18 cellular contexts compared by ENCODE assay signal in the genomic region with DNA sequence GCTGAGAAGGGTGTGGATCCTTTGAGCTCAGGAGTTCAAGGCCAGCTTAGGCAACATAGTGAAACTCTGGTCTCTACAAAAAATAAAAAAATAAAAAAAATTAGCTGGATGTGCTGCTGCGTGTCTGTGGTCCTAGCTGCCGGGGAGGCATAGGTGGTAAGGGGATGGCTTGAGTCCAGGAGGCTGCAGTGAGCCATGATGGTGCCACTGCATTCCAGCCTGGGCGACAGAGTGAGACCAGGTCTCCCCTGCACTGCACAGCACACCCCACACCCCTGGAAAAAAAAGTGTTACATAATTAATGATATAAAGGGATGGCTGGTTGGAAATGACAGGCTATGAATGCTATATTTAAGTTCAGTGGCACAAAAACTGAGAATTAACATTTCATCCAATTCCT. TPM values are rescaled to one million over a fixed set of nuclear protein-coding genes. Genes with fewer than 3 reads are reported as not detected.
DNase-seq lines count a peak whose midpoint lies in the region; ATAC-seq, FAIRE-seq and TF ChIP-seq lines count a peak whose summit lies in the region.
"Had no signal": no experiment of that assay in that cellular context is flagged by ENCODE, and none has a peak within 500 bp of the region (broad histone marks: within the 10 kb centered on the region; RNA-seq: fewer than 3 reads in every experiment).

No MANE protein-coding gene starts in this region.

- ATAC-seq in CD8-positive, alpha-beta T cell: no peak
- ATAC-seq: body of pancreas, Panc1 had no signal

- intact Hi-C loops in CD8-positive, alpha-beta T cell (cut with DNase I, micrococcal nuclease): loop anchor here in 1 of 2 experiments (10.0 kb wide), 1 partner anchor 161 kb away; no protein-coding TSS in a partner anchor
- intact Hi-C loops in adrenal gland (cut with DNase I): loop anchor here (10.0 kb wide), 2 partner anchors 51 to 71 kb away; partner anchors contain the start of gene EDEM1 (in 1 of the 2)

- 47 to 62% (median 57%) methylated on average over 3 of the region's 3 CpGs for WGBS in adrenal gland, 4 donors

- POLR2A ChIA-PET in CD8-positive, alpha-beta T cell (lab: Charles Lee): no interaction called here

- H3K27me3 ChIP-seq in BLaER1: no peaks in the 10 kb centered on the region
- no peaks in the 10 kb centered on the region for H3K27me3 ChIP-seq in CD8-positive, alpha-beta T cell (ENCODE audit: insufficient read depth, low read length)
- H3K27me3 ChIP-seq in adrenal gland: no peaks in the 10 kb centered on the region
- no peaks in the 10 kb centered on the region for H3K27me3 ChIP-seq in neutrophil
- H3K27me3 ChIP-seq: body of pancreas, esophagus muscularis mucosa, suprapubic skin had no signal

- no peak for TF ChIP-seq CTCF in CD8-positive, alpha-beta T cell (IDR thresholded peaks at IDR 0.05)
- TF ChIP-seq CTCF in adrenal gland (IDR thresholded peaks at IDR 0.05) (no peak), neutrophil (IDR thresholded peaks at IDR 0.05) (no peak)

- peaks cover 99% of the 10 kb centered on the region for H4K20me1 ChIP-seq in BLaER1

- H3K9me3 Mint-ChIP-seq in CD8-positive, alpha-beta T cell: no peaks in the 10 kb centered on the region
- H3K9me3 Mint-ChIP-seq: neural crest cell had no signal

- H3K27ac ChIP-seq in BLaER1 (no peak overlapping the region), adrenal gland (peak overlapping the region in 2 of 5 donors; percentile 6 to 41), neutrophil (peak overlapping the region; percentile 3)
- no peak overlapping the region for H3K27ac ChIP-seq in CD8-positive, alpha-beta T cell (ENCODE audit: low read depth, low read length)
- H3K27ac ChIP-seq: body of pancreas, esophagus muscularis mucosa, suprapubic skin had no signal

- no peaks in the 10 kb centered on the region for H3K27me3 Mint-ChIP-seq in CD8-positive, alpha-beta T cell (ENCODE audit: low read depth)

- H3K4me3 Mint-ChIP-seq in CD8-positive, alpha-beta T cell: no peak overlapping the region
- H3K4me3 Mint-ChIP-seq: neural crest cell had no signal

- H3K4me2 ChIP-seq in BLaER1: 0 out of 2 replicates have a peak overlapping the region, but pooled peaks have one; percentile 9

- H3K9me3 ChIP-seq in BLaER1 (no peaks in the 10 kb centered on the region), adrenal gland (replicated peaks in 1 of 3) (no peaks in the 10 kb centered on the region), neutrophil (no peaks in the 10 kb centered on the region)
- no peaks in the 10 kb centered on the region for H3K9me3 ChIP-seq in CD8-positive, alpha-beta T cell (ENCODE audit: low read length)
- H3K9me3 ChIP-seq: body of pancreas, esophagus muscularis mucosa, suprapubic skin had no signal

- H3K27ac Mint-ChIP-seq in CD8-positive, alpha-beta T cell: peak overlapping the region; percentile 83

- H3K36me3 Mint-ChIP-seq in CD8-positive, alpha-beta T cell: peaks cover 15% of the 10 kb centered on the region

- no peak overlapping the region for H3K9ac ChIP-seq in BLaER1

- CTCF ChIA-PET in CD8-positive, alpha-beta T cell (lab: Charles Lee): interaction anchor here (0.6 kb wide), 1 partner anchor 167 kb away, joined by 3 read pairs; no protein-coding TSS in a partner anchor

- FAIRE-seq in H54 (lab: Jason Lieb, UNC): no peak

- DNase-seq in CD8-positive, alpha-beta T cell: no peak
- DNase-seq in adrenal gland (peak in 4 of 7 donors; percentile 27 to 55 (median 44)), NOMO-1 treated with DMSO at 0.1 percent for 48 hours (lab: John Stamatoyannopoulos, UW; ENCODE audit: unreplicated experiment) (no peak), H54 (ENCODE audit: insufficient read length, low spot score) (no peak)
- DNase-seq in stimulated activated naive CD4-positive, alpha-beta T cell (lab: John Stamatoyannopoulos, UW): no peak
- DNase-seq: activated effector memory CD4-positive, alpha-beta T cell treated with anti-CD3 and anti-CD28 coated beads, Interleukin-2, amount 50 U/mL, for 16 hours; dermis blood vessel endothelial cell; DMS79 treated with DMSO at 0.1 percent for 48 hours; head of caudate nucleus; NCI-H1105 treated with DMSO at 0.1 percent for 48 hours; right cardiac atrium had no signal

- peaks cover 67% of the 10 kb centered on the region for H3K4me1 Mint-ChIP-seq in CD8-positive, alpha-beta T cell (ENCODE audit: low read depth)

- TF ChIP-seq POLR2A in adrenal gland (IDR thresholded peaks at IDR 0.05): no peak
- TF ChIP-seq POLR2A in H54 (IDR thresholded peaks at IDR 0.05; ENCODE audit: low read depth, low read length): no peak

- H3K4me1 ChIP-seq in BLaER1 (peaks cover 52% of the 10 kb centered on the region), adrenal gland (replicated peaks in 1 of 2) (peaks cover 26 to 55% of the 10 kb centered on the region in 2 donors), neutrophil (ENCODE audit: control insufficient read depth in 1 of 2, insufficient read depth in 1 of 2, low read depth in 1 of 2, low read length in 1 of 2) (peaks cover 19 to 20% of the 10 kb centered on the region in 2 experiments)
- H3K4me1 ChIP-seq in CD8-positive, alpha-beta T cell (ENCODE audit: insufficient read depth, low read length): peaks cover 13% of the 10 kb centered on the region

- H3K36me3 ChIP-seq in BLaER1: peaks cover 28% of the 10 kb centered on the region
- H3K36me3 ChIP-seq in CD8-positive, alpha-beta T cell (ENCODE audit: insufficient read depth, low read length): peaks cover 2% of the 10 kb centered on the region
- H3K36me3 ChIP-seq in adrenal gland (replicated peaks in 1 of 2): no peaks in the 10 kb centered on the region
- H3K36me3 ChIP-seq in neutrophil: no peaks in the 10 kb centered on the region

- no peak overlapping the region for H3K4me3 ChIP-seq in BLaER1
- H3K4me3 ChIP-seq in CD8-positive, alpha-beta T cell (ENCODE audit: low read depth, low read length): no peak overlapping the region
- H3K4me3 ChIP-seq in adrenal gland: no peak overlapping the region
- H3K4me3 ChIP-seq in neutrophil (ENCODE audit: low read depth in 1 of 2, low read length in 1 of 2): no peak overlapping the region
- H3K4me3 ChIP-seq: body of pancreas, esophagus muscularis mucosa, suprapubic skin had no signal

RNA-seq across cellular contexts. Expression of gene ARL8B, which starts 11.6 kb away (rescaled TPM):
- total RNA-seq in CD8-positive, alpha-beta T cell: 10 to 100 TPM; 54.1 to 61.7 TPM
- 10 to 100 TPM; 30.4 to 78.0 (median 55.9) TPM for total RNA-seq in adrenal gland
- polyA plus RNA-seq in adrenal gland: 100 to 1,000 TPM in 1 of 3 donors, 10 to 100 TPM in 2; 27.8 to 131 (median 36.5) TPM

RNA-seq across cellular contexts. Expression of gene EDEM1, which starts 53.8 kb away (rescaled TPM):
- total RNA-seq in CD8-positive, alpha-beta T cell: 10 to 100 TPM; 73.0 to 88.9 TPM
- 10 to 100 TPM; 23.0 to 63.6 (median 37.4) TPM for total RNA-seq in adrenal gland
- polyA plus RNA-seq in adrenal gland: 10 to 100 TPM in 1 of 3 donors, 1 to 10 TPM in 2; 3.1 to 24.9 (median 3.6) TPM

Comparison
In these comparisons a context has a peak if more than half of its experiments do, and no peak if none do; other contexts are left out.
1. DNase-seq: peak in adrenal gland (4 of 7); none in CD8-positive, alpha-beta T cell (0 of 7), NOMO-1 treated with DMSO at 0.1 percent for 48 hours (single experiment), stimulated activated naive CD4-positive, alpha-beta T cell (0 of 6) and H54 (single experiment).